24 cellular contexts compared by ENCODE assay signal in genomic region chr14:75101491-75101890, GRCh38.
"Had no signal": no experiment of that assay in that cellular context is flagged by ENCODE, and none has a peak within 500 bp of the region (broad histone marks: within the 10 kb centered on the region; RNA-seq: fewer than 3 reads in every experiment).

No MANE protein-coding gene starts in this region.

- H3K27me3 ChIP-seq: MG63, SJSA1 had no signal

- H3K4me1 ChIP-seq: SJSA1 had no signal

- H3K4me3 ChIP-seq: MG63, SJSA1 had no signal

- H3K27ac ChIP-seq: RWPE1, SJSA1 had no signal

- DNase-seq: activated CD4-positive, alpha-beta T cell treated with anti-CD3 and anti-CD28 coated beads for 48 hours; activated CD4-positive, alpha-beta T cell treated with anti-CD3 and anti-CD28 coated beads, Interleukin-2, amount 50 U/mL, for 4 hours; activated CD4-positive, CD25-positive, alpha-beta regulatory T cell treated with anti-CD3 and anti-CD28 coated beads, Interleukin-2, amount 50 U/mL, for 72 hours; activated CD8-positive, alpha-beta memory T cell treated with anti-CD3 and anti-CD28 coated beads, Interleukin-2, amount 50 U/mL, for 48 hours; activated CD8-positive, alpha-beta T cell treated with anti-CD3 and anti-CD28 coated beads, Interleukin-2, amount 10 ng/mL, durations not matched to agents 7 days and 5 days; activated effector memory CD4-positive, alpha-beta T cell treated with anti-CD3 and anti-CD28 coated beads, Interleukin-2, amount 50 U/mL, for 16 hours; activated naive CD4-positive, alpha-beta T cell treated with Interleukin-2 at 50 U/mL for 16 hours; activated T-cell treated with anti-CD3 and anti-CD28 coated beads, Interleukin-2, amount 50 U/mL, for 1 hour; anterior cingulate cortex; KG1; MG63; MV-4-11; NCI-H1092 treated with DMSO at 0.1 percent for 48 hours; NCI-H1436; NCI-H187 treated with DMSO at 0.1 percent for 48 hours; NCI-H2081 treated with DMSO at 0.1 percent for 48 hours; NCI-H446; NCI-H524; NCI-H82; NK-92 treated with Interleukin-12 subunit alpha and Interleukin-12 subunit beta, amount 100 ng/mL, for 24 hours; OCI-M1; Right ventricle myocardium superior had no signal

- H3K9me3 ChIP-seq: MG63, SJSA1 had no signal
